Comparison of ENCODE assay signal across 5 cellular contexts in the genomic region with DNA sequence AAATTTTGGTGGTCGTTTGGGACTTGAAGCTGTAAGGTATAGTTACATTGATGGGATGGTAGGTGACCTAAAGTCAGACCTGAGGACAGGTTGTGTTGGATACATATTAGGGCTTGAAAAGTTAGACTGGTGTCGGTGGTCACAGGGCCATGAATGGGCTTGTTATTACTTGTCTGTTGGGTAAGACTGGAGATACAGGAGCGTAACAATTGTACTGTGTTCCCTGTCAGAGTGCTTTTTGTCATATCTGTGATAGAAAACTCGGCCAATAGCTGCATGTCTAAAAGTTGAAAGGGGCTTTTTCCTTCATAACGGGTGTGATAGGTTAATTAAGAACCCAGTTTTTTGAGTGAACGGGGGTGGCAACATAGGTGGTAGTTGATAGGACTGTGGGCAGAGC. TPM values are rescaled to one million over a fixed set of nuclear protein-coding genes. Genes with fewer than 3 reads are reported as not detected.
"Had no signal": no experiment of that assay in that cellular context is flagged by ENCODE, and none has a peak within 500 bp of the region (broad histone marks: within the 10 kb centered on the region; RNA-seq: fewer than 3 reads in every experiment).

No MANE protein-coding gene starts in this region.

- H3K4me3 ChIP-seq: GM23338 had no signal

- H3K4me1 Mint-ChIP-seq: GM23338, H9, IgD-negative memory B cell had no signal

- ATAC-seq: GM23338 had no signal

- DNase-seq: H9, HCEC 1CT, KBM-7 had no signal

- H3K4me3 Mint-ChIP-seq: GM23338, H9, IgD-negative memory B cell had no signal

- H3K27ac Mint-ChIP-seq: GM23338, H9, IgD-negative memory B cell had no signal

- H3K36me3 Mint-ChIP-seq: IgD-negative memory B cell had no signal

RNA-seq across cellular contexts. Expression of a gene that starts 13.5 kb away (rescaled TPM):
- polyA plus RNA-seq: IgD-negative memory B cell had no signal
